In genomic region chr4:74934016-74934821, GRCh38 we compare ENCODE assay signal across 9 cellular contexts. TPM values are rescaled to one million over a fixed set of nuclear protein-coding genes. Genes with fewer than 3 reads are reported as not detected.
A peak's percentile ranks its signal among the peaks of the same experiment; 100 is the strongest.
DNase-seq lines count a peak whose midpoint lies in the region; ATAC-seq, FAIRE-seq and TF ChIP-seq lines count a peak whose summit lies in the region.
"Had no signal": no experiment of that assay in that cellular context is flagged by ENCODE, and none has a peak within 500 bp of the region (broad histone marks: within the 10 kb centered on the region; RNA-seq: fewer than 3 reads in every experiment).

No MANE protein-coding gene starts in this region.

- no peak overlapping the region for H2BK20ac ChIP-seq in H1 (ENCODE audit: low read length)

- no peak overlapping the region for H2BK5ac ChIP-seq in H1 (ENCODE audit: low read depth, low read length)

- no peak for TF ChIP-seq EP300 in H1 (IDR thresholded peaks at IDR 0.05; ENCODE audit: borderline replicate concordance in 1 of 2, low read depth in 2 of 2, low read length in 2 of 2)

- no peak overlapping the region for H3K14ac ChIP-seq in H1 (ENCODE audit: insufficient read length)

- H3K56ac ChIP-seq in H1 (replicated peaks; ENCODE audit: insufficient read length, low read depth, low read length), result no peak overlapping the region

- peak overlapping the region; percentile 80 for H3K4me2 ChIP-seq in OCI-LY3 (ENCODE audit: low read length)
- H3K4me2 ChIP-seq in H1 (ENCODE audit: insufficient read depth in 1 of 2, low read depth in 2 of 2, low read length in 2 of 2), result peak overlapping the region; percentile 96 to 98

- no peak overlapping the region for H2AK5ac ChIP-seq in H1 (ENCODE audit: low read depth, low read length)

- no peak overlapping the region for H3K23ac ChIP-seq in H1 (ENCODE audit: insufficient read length)

- no peaks in the 10 kb centered on the region for H3K79me1 ChIP-seq in H1 (ENCODE audit: low read depth, low read length)

- H4K20me1 ChIP-seq in OCI-LY3 (ENCODE audit: insufficient read depth, low read length) (peaks cover 42% of the 10 kb centered on the region), H1 (replicated peaks in 1 of 2; ENCODE audit: control insufficient read depth in 1 of 2, insufficient read depth in 2 of 2, low read length in 2 of 2) (peaks cover 3 to 4% of the 10 kb centered on the region in 2 experiments)

- WGBS in H1 (ENCODE audit: extremely low coverage in 1 of 2, insufficient coverage in 1 of 2, insufficient read length in 1 of 2, insufficient replicate concordance in 2 of 2, low coverage in 1 of 2, low lambda C conversion rate in 2 of 2, missing lambda C conversion rate in 1 of 2), 2 experiments, result 5% methylated on average over 45 of the region's 45 CpGs; no CpG with 5 or more reads in 1 of the 2 experiments
- 0% methylated on average over 44 to 45 of the region's 45 CpGs for WGBS in testis, 2 donors

- FAIRE-seq in H1 (lab: Jason Lieb, UNC) (no peak), H54 (lab: Jason Lieb, UNC) (no peak)
- FAIRE-seq: TTC549 had no signal

- TF ChIP-seq CTCF in OCI-LY3 (IDR thresholded peaks at IDR 0.05; ENCODE audit: low read depth, low read length), result no peak
- no peak for TF ChIP-seq CTCF in H1 (IDR thresholded peaks at IDR 0.05; ENCODE audit: control extremely low read depth in 1 of 3, insufficient read depth in 1 of 3, low read depth in 1 of 3, low read length in 3 of 3)
- no peak for TF ChIP-seq CTCF in lower lobe of right lung (IDR thresholded peaks at IDR 0.05)
- no peak for TF ChIP-seq CTCF in testis (IDR thresholded peaks at IDR 0.05)

- no peak for TF ChIP-seq POLR2A in H1 (IDR thresholded peaks at IDR 0.05; ENCODE audit: control extremely low read depth in 1 of 2, low read depth in 2 of 2, low read length in 2 of 2)
- no peak for TF ChIP-seq POLR2A in testis (IDR thresholded peaks at IDR 0.05)
- TF ChIP-seq POLR2A in H54 (IDR thresholded peaks at IDR 0.05; ENCODE audit: low read depth, low read length), result no peak

- H3K4ac ChIP-seq in H1 (replicated peaks; ENCODE audit: insufficient read length, low read depth, low read length), result no peak overlapping the region

- H4K5ac ChIP-seq in H1 (ENCODE audit: insufficient read length, low read depth, low read length), result no peak overlapping the region

- H3K4me3 ChIP-seq in OCI-LY3 (ENCODE audit: low read length), result peak overlapping the region; percentile 97
- peak overlapping the region; percentile 62 to 80 (median 65) for H3K4me3 ChIP-seq in H1 (ENCODE audit: extremely low read depth in 1 of 4, insufficient read depth in 2 of 4, low read depth in 3 of 4, low read length in 4 of 4)
- peak overlapping the region; percentile 59 for H3K4me3 ChIP-seq in lower lobe of right lung
- peak overlapping the region; percentile 79 to 82 for H3K4me3 ChIP-seq in testis

- H4K91ac ChIP-seq in H1 (replicated peaks; ENCODE audit: insufficient read length, low read length), result no peak overlapping the region

- CTCF ChIA-PET in H1 (lab: Charles Lee; ENCODE audit: partially characterized antibody), result interaction anchor here (0.8 to 5.5 kb wide), 9 partner anchors 10 to 535 kb away, joined by 3 to 33 read pairs (median 4); no protein-coding TSS in a partner anchor

- H2BK12ac ChIP-seq in H1 (ENCODE audit: low read depth, low read length), result peak overlapping the region; percentile 29; the same call in 1 of the 2 replicates

- peak overlapping the region; percentile 96 for H3K27ac ChIP-seq in OCI-LY3 (ENCODE audit: low read length)
- no peak overlapping the region for H3K27ac ChIP-seq in H1 (ENCODE audit: low read depth, low read length)
- peak overlapping the region; percentile 80 for H3K27ac ChIP-seq in lower lobe of right lung
- peak overlapping the region; percentile 78 to 94 for H3K27ac ChIP-seq in testis

- POLR2A ChIA-PET in H1 (lab: Charles Lee; ENCODE audit: partially characterized antibody), result interaction anchor here (1.1 kb wide), 1 partner anchor 60 kb away, joined by 3 read pairs; no protein-coding TSS in a partner anchor

- H2AFZ ChIP-seq in OCI-LY3 (ENCODE audit: low read depth, low read length) (no peak overlapping the region), H1 (ENCODE audit: low read length) (peak overlapping the region; percentile 96; the same call in 1 of the 2 replicates)

- peaks cover 33% of the 10 kb centered on the region for H3K36me3 ChIP-seq in OCI-LY3 (replicated peaks; ENCODE audit: low read depth, low read length)
- H3K36me3 ChIP-seq in H1 (ENCODE audit: control insufficient read depth in 2 of 4, insufficient read depth in 4 of 4, low read length in 3 of 4), result no peaks in the 10 kb centered on the region
- H3K36me3 ChIP-seq in lower lobe of right lung, result no peaks in the 10 kb centered on the region
- no peaks in the 10 kb centered on the region for H3K36me3 ChIP-seq in testis (ENCODE audit: low read depth, missing control alignments)

- ATAC-seq in lower lobe of right lung, result peak; percentile 74 to 81

- H2BK15ac ChIP-seq in H1 (ENCODE audit: low read length), result no peak overlapping the region

- H3K4me1 ChIP-seq in OCI-LY3 (ENCODE audit: low read length), result peaks cover 72% of the 10 kb centered on the region
- H3K4me1 ChIP-seq in H1 (replicated peaks in 1 of 4; ENCODE audit: control insufficient read depth in 3 of 4, insufficient read depth in 4 of 4, low read length in 3 of 4), result peaks cover 0 to 15% (median 7%) of the 10 kb centered on the region in 4 experiments; a peak in 5 of 7 replicates
- H3K4me1 ChIP-seq in lower lobe of right lung, result peaks cover 21% of the 10 kb centered on the region
- H3K4me1 ChIP-seq in testis, result peaks cover 13% of the 10 kb centered on the region

- intact Hi-C loops in lower lobe of right lung (cut with DNase I), result no loop called here
- intact Hi-C loops in testis (cut with DNase I; ENCODE audit: low total_unique reads), result loop anchor here (5.0 kb wide), 1 partner anchor 578 kb away; the partner anchor contains the start of genes RCHY1 and THAP6

- H4K8ac ChIP-seq in H1 (ENCODE audit: extremely low read depth, insufficient read depth, low read length), result peak overlapping the region; percentile 94; the same call in 1 of the 2 replicates

- 0 out of 2 replicates have a peak overlapping the region, but pooled peaks have one; percentile 56 for H3K18ac ChIP-seq in H1 (ENCODE audit: extremely low read depth, low read length)

- TF ChIP-seq RAD21 in H1 (IDR thresholded peaks at IDR 0.05 in 1 of 2, conservative IDR thresholded peaks at IDR 0.05 in 1 of 2; ENCODE audit: low read depth in 2 of 2, low read length in 2 of 2), result no peak; a peak in 1 of 4 replicates

- no peaks in the 10 kb centered on the region for H3K27me3 ChIP-seq in OCI-LY3 (ENCODE audit: low read depth, low read length)
- peaks cover 4 to 30% (median 26%) of the 10 kb centered on the region in 4 experiments for H3K27me3 ChIP-seq in H1 (replicated peaks in 1 of 4; ENCODE audit: control insufficient read depth in 3 of 4, extremely low read depth in 1 of 4, insufficient read depth in 3 of 4, low read length in 3 of 4)
- peaks cover 22% of the 10 kb centered on the region for H3K27me3 ChIP-seq in lower lobe of right lung (ENCODE audit: low read depth)
- H3K27me3 ChIP-seq in testis, result no peaks in the 10 kb centered on the region

- no peak overlapping the region for H2BK120ac ChIP-seq in H1 (replicated peaks; ENCODE audit: low read depth, low read length)

- H3K9ac ChIP-seq in OCI-LY3 (ENCODE audit: low read length) (peak overlapping the region; percentile 100), H1 (replicated peaks in 1 of 4; ENCODE audit: extremely low read depth in 1 of 4, low read depth in 3 of 4, low read length in 3 of 4) (no peak overlapping the region; a peak in 1 of 7 replicates)

- H3K79me2 ChIP-seq in OCI-LY3 (ENCODE audit: low read length) (peaks cover 84% of the 10 kb centered on the region), H1 (ENCODE audit: control insufficient read depth in 1 of 2, insufficient read depth in 2 of 2, low read length in 2 of 2) (no peaks in the 10 kb centered on the region)

- peaks cover 17% of the 10 kb centered on the region; the same call in 1 of the 2 replicates for H3K23me2 ChIP-seq in H1 (ENCODE audit: low read depth, low read length)

- H3K9me3 ChIP-seq in OCI-LY3 (ENCODE audit: insufficient read depth, low read length) (no peaks in the 10 kb centered on the region), H1 (ENCODE audit: insufficient read depth in 2 of 2, low read depth in 1 of 2, low read length in 1 of 2) (no peaks in the 10 kb centered on the region), lower lobe of right lung (no peaks in the 10 kb centered on the region), testis (no peaks in the 10 kb centered on the region)

- peak; percentile 41 to 80 (median 73) for DNase-seq in NCI-H1417 (lab: John Stamatoyannopoulos, UW)
- DNase-seq in NCI-H1417 treated with DMSO at 0.1 percent for 48 hours (lab: John Stamatoyannopoulos, UW), result no peak
- peak in 1 of 2 experiments; percentile 55 for DNase-seq in H1 (ENCODE audit: low read depth in 1 of 2, low spot score in 2 of 2)
- peak; percentile 79 for DNase-seq in lower lobe of right lung
- DNase-seq in testis, result peak; percentile 67
- DNase-seq in H54 (ENCODE audit: insufficient read length, low spot score), result no peak
- DNase-seq in KG1 (lab: John Stamatoyannopoulos, UW), result no peak

TF ChIP-seq in H1, 55 proteins besides CTCF, POLR2A, EP300 and RAD21 (continues in another document):
- TF ChIP-seq CREB1 (IDR thresholded peaks at IDR 0.05) (no peak), HDAC2 (IDR thresholded peaks at IDR 0.05; ENCODE audit: borderline replicate concordance in 1 of 2, low read depth in 2 of 2, low read length in 2 of 2) (no peak), RBBP5 (IDR thresholded peaks at IDR 0.05; ENCODE audit: borderline replicate concordance, low read depth, low read length) (no peak), ATF3 (IDR thresholded peaks at IDR 0.05; ENCODE audit: insufficient read depth, low read depth, low read length) (no peak), FOSL1 (IDR thresholded peaks at IDR 0.05; ENCODE audit: insufficient read depth, low read depth, low read length) (no peak), EZH2 (IDR thresholded peaks at IDR 0.05; ENCODE audit: low read depth, low read length, severe bottlenecking) (peak; percentile 78)

RNA-seq across cellular contexts. Expression of gene PARM1, which starts 1.3 kb away (rescaled TPM):
- 5.2 and 5.3 TPM in 2 replicates for total RNA-seq in H1 (2021; fragmentation: NEBNext Ultra II Directional; extraction: Animal tissue kit (Norgen Biotek cat#: 25700))
- polyA plus RNA-seq in H1 (2011; rRNA removed) (2.0 and 2.3 TPM in 2 replicates), testis (ENCODE audit: insufficient read depth, low read depth, low replicate concordance) (29.0 TPM)
- 1.7 TPM for polyA plus RNA-seq in H1 (2011; cell fraction: cytosol; rRNA removed)
- polyA plus RNA-seq in H1 (2011; cell fraction: nucleus; rRNA removed), result 1.9 TPM
- 1.9 to 3.6 TPM (median 2.9 TPM) in 4 replicates for polyA plus RNA-seq in H1 (2012, experiment 1 of 2)
- polyA plus RNA-seq in H1 (2012, experiment 2 of 2), result 1.1 TPM
- 7.2 TPM for polyA plus RNA-seq in H1 (2013, experiment 1 of 2)
- polyA plus RNA-seq in H1 (2013, experiment 2 of 2), result 9.0 TPM
- 1.7 and 2.0 TPM in 2 replicates for polyA minus RNA-seq in H1 (2011; rRNA and poly(A)+ RNA removed)
- 1.5 TPM for polyA minus RNA-seq in H1 (2011; cell fraction: cytosol; rRNA and poly(A)+ RNA removed)
- 1.9 TPM for polyA minus RNA-seq in H1 (2011; cell fraction: nucleus; rRNA and poly(A)+ RNA removed)
- total RNA-seq in lower lobe of right lung (64.1 TPM), testis (10 to 100 TPM; 40.1 to 40.5 TPM)

Comparison
In these comparisons a context has a peak if more than half of its experiments do, and no peak if none do; other contexts are left out.
1. DNase-seq: peak in NCI-H1417 (3 of 3), lower lobe of right lung (single experiment) and testis (single experiment); none in NCI-H1417 treated with DMSO at 0.1 percent for 48 hours (single experiment), H54 (single experiment) and KG1 (single experiment).
2. Peak in every context shown above with its lines, with median percentiles within 50 percentile points of each other: H3K4me3 ChIP-seq.